Comparison of ENCODE assay signal across 16 cellular contexts in the genomic region with DNA sequence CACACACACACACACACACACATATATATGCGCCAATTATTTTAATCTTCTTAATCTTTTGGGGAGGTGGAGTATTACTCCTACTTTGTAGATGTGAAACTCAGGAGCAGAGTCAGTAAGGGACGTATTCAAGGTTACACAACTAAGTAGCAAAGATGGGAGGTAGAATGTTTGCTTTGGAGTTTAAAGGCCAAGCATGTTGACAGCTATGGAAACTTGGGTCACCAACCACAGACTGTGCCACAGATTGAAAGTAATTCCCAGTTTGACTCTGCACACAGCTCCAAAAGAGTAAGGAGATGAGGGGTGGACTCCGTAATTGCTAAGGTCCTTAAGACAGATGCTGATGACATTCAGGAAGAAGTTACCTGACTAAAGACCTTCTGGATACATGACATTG.
DNase-seq lines count a peak whose midpoint lies in the region; ATAC-seq and TF ChIP-seq lines count a peak whose summit lies in the region.
"Had no signal": no experiment of that assay in that cellular context is flagged by ENCODE, and none has a peak within 500 bp of the region (broad histone marks: within the 10 kb centered on the region; RNA-seq: fewer than 3 reads in every experiment).

No MANE protein-coding gene starts in this region.

- H3K9me3 Mint-ChIP-seq in activated CD4-positive, alpha-beta memory T cell treated with anti-CD3 and anti-CD28 coated beads for 36 hours = no peaks in the 10 kb centered on the region
- H3K9me3 Mint-ChIP-seq in activated CD4-positive, alpha-beta memory T cell treated with anti-CD3 and anti-CD28 coated beads, Interleukin-2, amount 10 ng/mL, durations not matched to agents 7 days and 5 days = no peaks in the 10 kb centered on the region
- H3K9me3 Mint-ChIP-seq in CD4-positive, alpha-beta memory T cell = no peaks in the 10 kb centered on the region
- no peaks in the 10 kb centered on the region for H3K9me3 Mint-ChIP-seq in immature natural killer cell
- no peaks in the 10 kb centered on the region for H3K9me3 Mint-ChIP-seq in activated T-helper 1 cell treated with anti-CD3 and anti-CD28 coated beads, Interleukin-12 subunit alpha, Interleukin-12 subunit beta, Interleukin-2, Interleukin-4 antibody, amounts not matched to agents 30 ng/mL and 10 ng/mL and 1 ng/mL, durations not matched to agents 14 hours and 24 hours and 36 hours
- H3K9me3 Mint-ChIP-seq: CD8-positive, alpha-beta memory T cell had no signal

- no peak for ATAC-seq in psoas muscle

- intact Hi-C loops in activated CD4-positive, alpha-beta memory T cell treated with anti-CD3 and anti-CD28 coated beads for 36 hours (cut with micrococcal nuclease) = loop anchor here (2.0 to 10.0 kb wide), 4 partner anchors 330 to 840 kb away; a partner anchor contains a TSS
- intact Hi-C loops in CD4-positive, alpha-beta memory T cell (cut with micrococcal nuclease) = loop anchor here (1.0 to 2.0 kb wide), 4 partner anchors 104 to 669 kb away; no protein-coding TSS in a partner anchor
- intact Hi-C loops in psoas muscle (cut with DNase I) = loop anchor here (10.0 kb wide), 3 partner anchors 80 to 650 kb away; a partner anchor contains a TSS
- intact Hi-C loops in activated T-helper 1 cell treated with anti-CD3 and anti-CD28 coated beads, Interleukin-12 subunit alpha, Interleukin-12 subunit beta, Interleukin-2, Interleukin-4 antibody, amounts not matched to agents 30 ng/mL and 10 ng/mL and 1 ng/mL, durations not matched to agents 14 hours and 24 hours and 36 hours (cut with micrococcal nuclease) = loop anchor here (1.0 to 10.0 kb wide), 7 partner anchors 70 to 840 kb away; a partner anchor contains a TSS

- no peaks in the 10 kb centered on the region for H3K36me3 ChIP-seq in CD4-positive, alpha-beta memory T cell (ENCODE audit: insufficient read depth, low read length)
- H3K36me3 ChIP-seq in psoas muscle (ENCODE audit: insufficient read depth in 1 of 2, low read depth in 1 of 2) = no peaks in the 10 kb centered on the region
- no peaks in the 10 kb centered on the region for H3K36me3 ChIP-seq in suprapubic skin
- H3K36me3 ChIP-seq: ovary, tibial nerve had no signal

- DNase-seq in activated CD4-positive, alpha-beta memory T cell treated with anti-CD3 and anti-CD28 coated beads for 36 hours = peak; percentile 47
- DNase-seq in activated CD4-positive, alpha-beta memory T cell treated with anti-CD3 and anti-CD28 coated beads, Interleukin-2, amount 10 ng/mL, durations not matched to agents 7 days and 5 days = no peak
- DNase-seq in CD4-positive, alpha-beta memory T cell = no peak
- DNase-seq in immature natural killer cell (no peak), psoas muscle (no peak), suprapubic skin (ENCODE audit: low spot score in 2 of 2) (no peak), HCEC 1CT (no peak)
- no peak for DNase-seq in activated T-helper 1 cell treated with anti-CD3 and anti-CD28 coated beads, Interleukin-12 subunit alpha, Interleukin-12 subunit beta, Interleukin-2, Interleukin-4 antibody, amounts not matched to agents 30 ng/mL and 10 ng/mL and 1 ng/mL, durations not matched to agents 14 hours and 24 hours and 36 hours (ENCODE audit: low spot score)
- DNase-seq: DMS79 treated with DMSO at 0.1 percent for 48 hours, NCI-H1092 treated with DMSO at 0.1 percent for 48 hours, NCI-H2107 had no signal

- TF ChIP-seq POLR2A in suprapubic skin (IDR thresholded peaks at IDR 0.05) = no peak

- H3K27me3 Mint-ChIP-seq in activated CD4-positive, alpha-beta memory T cell treated with anti-CD3 and anti-CD28 coated beads for 36 hours = no peaks in the 10 kb centered on the region
- peaks cover 4% of the 10 kb centered on the region for H3K27me3 Mint-ChIP-seq in activated CD4-positive, alpha-beta memory T cell treated with anti-CD3 and anti-CD28 coated beads, Interleukin-2, amount 10 ng/mL, durations not matched to agents 7 days and 5 days
- H3K27me3 Mint-ChIP-seq in CD4-positive, alpha-beta memory T cell = no peaks in the 10 kb centered on the region
- H3K27me3 Mint-ChIP-seq in immature natural killer cell (ENCODE audit: low read depth in 3 of 3) = peaks cover 0 to 3% (median 0%) of the 10 kb centered on the region in 3 donors
- peaks cover 6% of the 10 kb centered on the region for H3K27me3 Mint-ChIP-seq in activated T-helper 1 cell treated with anti-CD3 and anti-CD28 coated beads, Interleukin-12 subunit alpha, Interleukin-12 subunit beta, Interleukin-2, Interleukin-4 antibody, amounts not matched to agents 30 ng/mL and 10 ng/mL and 1 ng/mL, durations not matched to agents 14 hours and 24 hours and 36 hours (ENCODE audit: insufficient read depth)
- H3K27me3 Mint-ChIP-seq: CD8-positive, alpha-beta memory T cell had no signal

- H3K4me1 Mint-ChIP-seq in activated CD4-positive, alpha-beta memory T cell treated with anti-CD3 and anti-CD28 coated beads for 36 hours (ENCODE audit: low read depth) = peaks cover 84% of the 10 kb centered on the region
- peaks cover 56% of the 10 kb centered on the region for H3K4me1 Mint-ChIP-seq in activated CD4-positive, alpha-beta memory T cell treated with anti-CD3 and anti-CD28 coated beads, Interleukin-2, amount 10 ng/mL, durations not matched to agents 7 days and 5 days
- H3K4me1 Mint-ChIP-seq in CD4-positive, alpha-beta memory T cell = peaks cover 67 to 98% (median 86%) of the 10 kb centered on the region in 4 donors
- peaks cover 93 to 100% of the 10 kb centered on the region in 2 donors for H3K4me1 Mint-ChIP-seq in immature natural killer cell
- H3K4me1 Mint-ChIP-seq in activated T-helper 1 cell treated with anti-CD3 and anti-CD28 coated beads, Interleukin-12 subunit alpha, Interleukin-12 subunit beta, Interleukin-2, Interleukin-4 antibody, amounts not matched to agents 30 ng/mL and 10 ng/mL and 1 ng/mL, durations not matched to agents 14 hours and 24 hours and 36 hours (ENCODE audit: low read depth) = peaks cover 71% of the 10 kb centered on the region

- peaks cover 72% of the 10 kb centered on the region for H3K4me1 ChIP-seq in CD4-positive, alpha-beta memory T cell (ENCODE audit: insufficient read depth, low read length)
- H3K4me1 ChIP-seq in psoas muscle (peaks cover 53% of the 10 kb centered on the region), suprapubic skin (peaks cover 55% of the 10 kb centered on the region)

- no peaks in the 10 kb centered on the region for H3K27me3 ChIP-seq in CD4-positive, alpha-beta memory T cell (ENCODE audit: insufficient read depth, low read length)
- H3K27me3 ChIP-seq in psoas muscle (ENCODE audit: insufficient read depth in 3 of 3, low read length in 2 of 3) = no peaks in the 10 kb centered on the region
- no peaks in the 10 kb centered on the region for H3K27me3 ChIP-seq in suprapubic skin
- H3K27me3 ChIP-seq: hepatocyte, ovary, tibial nerve had no signal

- H3K4me3 ChIP-seq in CD4-positive, alpha-beta memory T cell (ENCODE audit: low read length in 2 of 2) = no peak overlapping the region
- H3K4me3 ChIP-seq in psoas muscle = no peak overlapping the region
- no peak overlapping the region for H3K4me3 ChIP-seq in suprapubic skin
- H3K4me3 ChIP-seq: hepatocyte, ovary, tibial nerve had no signal

- POLR2A ChIA-PET in activated CD4-positive, alpha-beta memory T cell treated with anti-CD3 and anti-CD28 coated beads for 36 hours (lab: Charles Lee) = interaction anchor here (0.6 to 1.5 kb wide), 5 partner anchors 9 to 198 kb away, joined by 3 to 4 read pairs (median 3); no protein-coding TSS in a partner anchor
- POLR2A ChIA-PET in activated CD4-positive, alpha-beta memory T cell treated with anti-CD3 and anti-CD28 coated beads, Interleukin-2, amount 10 ng/mL, durations not matched to agents 7 days and 5 days (lab: Charles Lee) = no interaction called here
- POLR2A ChIA-PET in CD4-positive, alpha-beta memory T cell (lab: Charles Lee; ENCODE audit: partially characterized antibody) = interaction anchor here (1.7 kb wide), 1 partner anchor 10 kb away, joined by 6 read pairs; no protein-coding TSS in a partner anchor

- H3K9me3 ChIP-seq in CD4-positive, alpha-beta memory T cell (ENCODE audit: control insufficient read depth in 1 of 2, low read length in 2 of 2) = no peaks in the 10 kb centered on the region
- H3K9me3 ChIP-seq in psoas muscle (no peaks in the 10 kb centered on the region), suprapubic skin (no peaks in the 10 kb centered on the region)
- H3K9me3 ChIP-seq: ovary, SK-N-SH, tibial nerve had no signal

- no peak for TF ChIP-seq EP300 in suprapubic skin (IDR thresholded peaks at IDR 0.05)

- H3K36me3 Mint-ChIP-seq in activated CD4-positive, alpha-beta memory T cell treated with anti-CD3 and anti-CD28 coated beads for 36 hours = peaks cover 4% of the 10 kb centered on the region
- peaks cover 9% of the 10 kb centered on the region for H3K36me3 Mint-ChIP-seq in activated CD4-positive, alpha-beta memory T cell treated with anti-CD3 and anti-CD28 coated beads, Interleukin-2, amount 10 ng/mL, durations not matched to agents 7 days and 5 days (ENCODE audit: low read depth)
- peaks cover 4 to 15% of the 10 kb centered on the region in 2 donors for H3K36me3 Mint-ChIP-seq in CD4-positive, alpha-beta memory T cell
- no peaks in the 10 kb centered on the region for H3K36me3 Mint-ChIP-seq in immature natural killer cell
- peaks cover 14% of the 10 kb centered on the region for H3K36me3 Mint-ChIP-seq in activated T-helper 1 cell treated with anti-CD3 and anti-CD28 coated beads, Interleukin-12 subunit alpha, Interleukin-12 subunit beta, Interleukin-2, Interleukin-4 antibody, amounts not matched to agents 30 ng/mL and 10 ng/mL and 1 ng/mL, durations not matched to agents 14 hours and 24 hours and 36 hours (ENCODE audit: low read depth)

- no peak overlapping the region for H3K4me3 Mint-ChIP-seq in activated CD4-positive, alpha-beta memory T cell treated with anti-CD3 and anti-CD28 coated beads for 36 hours
- no peak overlapping the region for H3K4me3 Mint-ChIP-seq in activated CD4-positive, alpha-beta memory T cell treated with anti-CD3 and anti-CD28 coated beads, Interleukin-2, amount 10 ng/mL, durations not matched to agents 7 days and 5 days
- peak overlapping the region in 1 of 8 donors; percentile 12 for H3K4me3 Mint-ChIP-seq in CD4-positive, alpha-beta memory T cell
- no peak overlapping the region for H3K4me3 Mint-ChIP-seq in immature natural killer cell
- no peak overlapping the region for H3K4me3 Mint-ChIP-seq in activated T-helper 1 cell treated with anti-CD3 and anti-CD28 coated beads, Interleukin-12 subunit alpha, Interleukin-12 subunit beta, Interleukin-2, Interleukin-4 antibody, amounts not matched to agents 30 ng/mL and 10 ng/mL and 1 ng/mL, durations not matched to agents 14 hours and 24 hours and 36 hours
- H3K4me3 Mint-ChIP-seq: CD8-positive, alpha-beta memory T cell had no signal

- WGBS in psoas muscle, 3 donors = 63 to 69% (median 64%) methylated on average over 3 of the region's 3 CpGs
- WGBS in suprapubic skin = 85% methylated on average over 3 of the region's 3 CpGs

- CTCF ChIA-PET in activated CD4-positive, alpha-beta memory T cell treated with anti-CD3 and anti-CD28 coated beads for 36 hours (lab: Charles Lee) = interaction anchor here (0.5 to 4.5 kb wide), 21 partner anchors 10 to 871 kb away, joined by 3 to 33 read pairs (median 6); a partner anchor contains a TSS
- CTCF ChIA-PET in activated CD4-positive, alpha-beta memory T cell treated with anti-CD3 and anti-CD28 coated beads, Interleukin-2, amount 10 ng/mL, durations not matched to agents 7 days and 5 days (lab: Charles Lee) = interaction anchor here (1.4 to 4.2 kb wide), 14 partner anchors 9 to 739 kb away, joined by 3 to 37 read pairs (median 7); no protein-coding TSS in a partner anchor
- CTCF ChIA-PET in CD4-positive, alpha-beta memory T cell (lab: Charles Lee; ENCODE audit: partially characterized antibody) = interaction anchor here (0.9 to 5.9 kb wide), 21 partner anchors 9 to 739 kb away, joined by 3 to 98 read pairs (median 6); no protein-coding TSS in a partner anchor

- H3K27ac ChIP-seq in CD4-positive, alpha-beta memory T cell (ENCODE audit: low read depth, low read length) = no peak overlapping the region
- peak overlapping the region; percentile 9 for H3K27ac ChIP-seq in psoas muscle
- H3K27ac ChIP-seq in suprapubic skin = no peak overlapping the region
- H3K27ac ChIP-seq: hepatocyte, ovary had no signal

- TF ChIP-seq CTCF in psoas muscle (IDR thresholded peaks at IDR 0.05) (no peak), suprapubic skin (IDR thresholded peaks at IDR 0.05) (no peak)

- H3K27ac Mint-ChIP-seq in activated CD4-positive, alpha-beta memory T cell treated with anti-CD3 and anti-CD28 coated beads for 36 hours = no peak overlapping the region
- no peak overlapping the region for H3K27ac Mint-ChIP-seq in activated CD4-positive, alpha-beta memory T cell treated with anti-CD3 and anti-CD28 coated beads, Interleukin-2, amount 10 ng/mL, durations not matched to agents 7 days and 5 days
- H3K27ac Mint-ChIP-seq in CD4-positive, alpha-beta memory T cell = peak overlapping the region in 4 of 7 donors; percentile 9 to 75 (median 42)
- H3K27ac Mint-ChIP-seq in immature natural killer cell = peak overlapping the region in 4 of 6 donors; percentile 22 to 88 (median 44)
- no peak overlapping the region for H3K27ac Mint-ChIP-seq in activated T-helper 1 cell treated with anti-CD3 and anti-CD28 coated beads, Interleukin-12 subunit alpha, Interleukin-12 subunit beta, Interleukin-2, Interleukin-4 antibody, amounts not matched to agents 30 ng/mL and 10 ng/mL and 1 ng/mL, durations not matched to agents 14 hours and 24 hours and 36 hours

Comparison
In these comparisons a context has a peak if more than half of its experiments do, and no peak if none do; other contexts are left out.
1. H3K27ac Mint-ChIP-seq: peak in CD4-positive, alpha-beta memory T cell (4 of 7) and immature natural killer cell (4 of 6); none in activated CD4-positive, alpha-beta memory T cell treated with anti-CD3 and anti-CD28 coated beads for 36 hours (single experiment), activated CD4-positive, alpha-beta memory T cell treated with anti-CD3 and anti-CD28 coated beads, Interleukin-2, amount 10 ng/mL, durations not matched to agents 7 days and 5 days (single experiment) and activated T-helper 1 cell treated with anti-CD3 and anti-CD28 coated beads, Interleukin-12 subunit alpha, Interleukin-12 subunit beta, Interleukin-2, Interleukin-4 antibody, amounts not matched to agents 30 ng/mL and 10 ng/mL and 1 ng/mL, durations not matched to agents 14 hours and 24 hours and 36 hours (single experiment).